In genomic region chr19:13035820-13036365, GRCh38 we compare ENCODE assay signal across 1 cellular context.
TF ChIP-seq lines count a peak whose summit lies in the region.

No MANE protein-coding gene starts in this region.

TF ChIP-seq in WTC11, 78 proteins besides CTCF, POLR2A, EP300 and RAD21 (continued from another document):
- TF ChIP-seq PREB (CRISPR knock-in tag; IDR thresholded peaks at IDR 0.05; ENCODE audit: borderline replicate concordance) (no peak), IRF2 (CRISPR knock-in tag; IDR thresholded peaks at IDR 0.05; ENCODE audit: borderline replicate concordance, low read depth) (no peak), RORB (CRISPR knock-in tag; IDR thresholded peaks at IDR 0.05) (no peak), CDX4 (CRISPR knock-in tag; IDR thresholded peaks at IDR 0.05; ENCODE audit: borderline replicate concordance) (no peak), SMAD4 (CRISPR knock-in tag; IDR thresholded peaks at IDR 0.05) (no peak), ATF1 (CRISPR knock-in tag; IDR thresholded peaks at IDR 0.05) (no peak), ETV6 (CRISPR knock-in tag; IDR thresholded peaks at IDR 0.05) (no peak), TEAD4 (CRISPR knock-in tag; IDR thresholded peaks at IDR 0.05) (no peak), E2F4 (CRISPR knock-in tag; IDR thresholded peaks at IDR 0.05; ENCODE audit: borderline replicate concordance, low read depth) (no peak)
